ENCODE assay signal across 34 cellular contexts in the genomic region with DNA sequence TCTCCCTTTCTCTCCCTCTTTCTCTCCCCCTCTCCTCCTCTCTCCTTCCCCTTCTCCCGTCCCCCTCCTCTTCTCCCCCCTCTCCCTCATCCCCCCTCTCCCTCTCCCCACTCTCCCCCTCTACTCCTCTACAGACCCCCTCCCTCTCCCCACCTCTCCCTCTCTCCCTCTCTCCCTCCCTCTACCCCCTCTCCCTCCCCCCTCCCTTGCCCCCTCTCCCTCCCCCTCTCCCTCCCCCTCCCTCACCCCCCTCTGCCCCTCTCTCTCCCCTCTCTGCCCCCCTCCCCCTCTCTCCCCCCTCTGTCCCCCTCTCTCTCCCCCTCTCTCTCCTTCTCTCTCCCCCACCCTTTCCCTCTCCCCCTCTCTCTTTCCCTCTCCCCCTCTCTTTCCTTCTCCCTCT.
DNase-seq lines count a peak whose midpoint lies in the region; ATAC-seq, FAIRE-seq and TF ChIP-seq lines count a peak whose summit lies in the region.
"Had no signal": no experiment of that assay in that cellular context is flagged by ENCODE, and none has a peak within 500 bp of the region (broad histone marks: within the 10 kb centered on the region; RNA-seq: fewer than 3 reads in every experiment).

No MANE protein-coding gene starts in this region.

- peaks cover 7% of the 10 kb centered on the region for H3K4me1 Mint-ChIP-seq in stimulated activated naive CD8-positive, alpha-beta T cell treated with anti-CD3 and anti-CD28 coated beads, Interleukin-15, amount 100 ng/mL, for 72 hours
- H3K4me1 Mint-ChIP-seq in endodermal cell = peaks cover 9% of the 10 kb centered on the region
- H3K4me1 Mint-ChIP-seq: B cell; CD14-positive monocyte; CD4-positive, alpha-beta memory T cell; CD8-positive, alpha-beta memory T cell had no signal

- H3K79me2 ChIP-seq in HepG2 (ENCODE audit: insufficient read depth, low read length) = no peaks in the 10 kb centered on the region

- no peak overlapping the region for H3K4me2 ChIP-seq in HepG2 (ENCODE audit: low read depth, low read length)
- H3K4me2 ChIP-seq: A549; BLaER1; BLaER1 treated with 17β-estradiol and CSF1 and Interleukin-3, amounts not matched to agents 10 nM and 100 nM had no signal

- H3K4me1 ChIP-seq in HepG2 (ENCODE audit: insufficient read depth, low read length) (peaks cover 7% of the 10 kb centered on the region), right lobe of liver (no peaks in the 10 kb centered on the region), endodermal cell (ENCODE audit: control insufficient read depth, insufficient read depth, low read length) (peaks cover 3% of the 10 kb centered on the region)
- H3K4me1 ChIP-seq: A549 had no signal

- TF ChIP-seq EP300 in HepG2 (IDR thresholded peaks at IDR 0.05; ENCODE audit: low read depth in 2 of 2, low read length in 2 of 2) (no peak), HepG2 (CRISPR knock-in tag; IDR thresholded peaks at IDR 0.05; ENCODE audit: borderline replicate concordance) (no peak)

- CTCF ChIA-PET in HepG2 (lab: Yijun Ruan, JAX; ENCODE audit: low intra/inter-chr PET ratio, low total read pairs) = no interaction called here

- ATAC-seq in HepG2 (no peak), right lobe of liver (no peak)
- peak; percentile 41 for ATAC-seq in stimulated activated naive CD8-positive, alpha-beta T cell treated with anti-CD3 and anti-CD28 coated beads, Interleukin-15, amount 100 ng/mL, for 72 hours
- ATAC-seq in stimulated activated naive CD8-positive, alpha-beta T cell treated with anti-CD3 and anti-CD28 coated beads, Interleukin-15, Interleukin-2, amounts not matched to agents 100 U/mL and 50 U/mL, for 24 hours = no peak
- ATAC-seq: CD8-positive, alpha-beta T cell had no signal

- H3K36me3 ChIP-seq in HepG2 (replicated peaks in 1 of 2; ENCODE audit: control insufficient read depth in 1 of 2, insufficient read depth in 2 of 2, low read length in 2 of 2) (no peaks in the 10 kb centered on the region), right lobe of liver (no peaks in the 10 kb centered on the region), endodermal cell (ENCODE audit: control insufficient read depth, insufficient read depth, low read length) (no peaks in the 10 kb centered on the region)
- H3K36me3 ChIP-seq: BE2C; BLaER1; BLaER1 treated with 17β-estradiol and CSF1 and Interleukin-3, amounts not matched to agents 10 nM and 100 nM had no signal

- no peaks in the 10 kb centered on the region for H3K36me3 Mint-ChIP-seq in endodermal cell (ENCODE audit: low read depth)
- H3K36me3 Mint-ChIP-seq: CD14-positive monocyte; CD4-positive, alpha-beta memory T cell; CD4-positive, CD25-positive, alpha-beta regulatory T cell; CD8-positive, alpha-beta memory T cell; CD8-positive, alpha-beta T cell had no signal

- BruUV-seq in HepG2 (replicated peaks; lab: Mats Ljungman, UMichigan) = no TSS peak

- H3K27ac ChIP-seq in HepG2 (ENCODE audit: extremely low read length, insufficient read depth, low read length) (no peak overlapping the region), right lobe of liver (no peak overlapping the region), endodermal cell (ENCODE audit: low read depth, low read length) (no peak overlapping the region)
- H3K27ac ChIP-seq: 22Rv1; A549; BLaER1; BLaER1 treated with 17β-estradiol and CSF1 and Interleukin-3, amounts not matched to agents 10 nM and 100 nM; C4-2B had no signal

- no peak for DNase-seq in HepG2 (ENCODE audit: low spot score)
- no peak for DNase-seq in right lobe of liver
- DNase-seq in stimulated activated naive CD8-positive, alpha-beta T cell treated with anti-CD3 and anti-CD28 coated beads, Interleukin-15, amount 100 ng/mL, for 72 hours = no peak
- no peak for DNase-seq in stimulated activated naive CD8-positive, alpha-beta T cell treated with anti-CD3 and anti-CD28 coated beads, Interleukin-15, Interleukin-2, amounts not matched to agents 100 U/mL and 50 U/mL, for 24 hours
- peak; percentile 0 for DNase-seq in endodermal cell
- DNase-seq in NCI-H510A treated with DMSO at 0.1 percent for 48 hours (lab: John Stamatoyannopoulos, UW) = no peak
- DNase-seq: 8988T; ACHN; AML-193; BE2C; C1 segment of cervical spinal cord; Caco-2; Calu3; CD4-positive, alpha-beta memory T cell; CD4-positive, alpha-beta T cell; CD4-positive, CD25-positive, alpha-beta regulatory T cell; CD8-positive, alpha-beta memory T cell; CD8-positive, alpha-beta T cell; COR-L47; DMS 273 treated with DMSO at 0.1 percent for 48 hours; DMS153; DMS79; DMS79 treated with DMSO at 0.1 percent for 48 hours; DND-41; EL had no signal

- in situ Hi-C loops in HepG2 (cut with HindIII; ENCODE audit: extremely low pct_ligation_motif_present, low pct_unique_long_range_greater_than_20kb) = no loop called here

- no peak overlapping the region for H3K4me3 Mint-ChIP-seq in stimulated activated naive CD8-positive, alpha-beta T cell treated with anti-CD3 and anti-CD28 coated beads, Interleukin-15, amount 100 ng/mL, for 72 hours
- no peak overlapping the region for H3K4me3 Mint-ChIP-seq in endodermal cell
- H3K4me3 Mint-ChIP-seq: B cell; CD14-positive monocyte; CD4-positive, alpha-beta memory T cell; CD4-positive, alpha-beta T cell; CD4-positive, CD25-positive, alpha-beta regulatory T cell; CD8-positive, alpha-beta memory T cell; CD8-positive, alpha-beta T cell had no signal

- H3K9me3 ChIP-seq in HepG2 (ENCODE audit: low read length) = no peaks in the 10 kb centered on the region
- H3K9me3 ChIP-seq in right lobe of liver = no peaks in the 10 kb centered on the region
- no peaks in the 10 kb centered on the region for H3K9me3 ChIP-seq in endodermal cell (ENCODE audit: control insufficient read depth, low read length)
- H3K9me3 ChIP-seq: A549, BE2C, BLaER1, Caco-2 had no signal

- POLR2A ChIA-PET in HepG2 (lab: Yijun Ruan, JAX) = no interaction called here

- no peaks in the 10 kb centered on the region for H3K9me3 Mint-ChIP-seq in stimulated activated naive CD8-positive, alpha-beta T cell treated with anti-CD3 and anti-CD28 coated beads, Interleukin-15, amount 100 ng/mL, for 72 hours
- H3K9me3 Mint-ChIP-seq in endodermal cell = no peaks in the 10 kb centered on the region
- H3K9me3 Mint-ChIP-seq: CD4-positive, alpha-beta T cell; CD8-positive, alpha-beta memory T cell; CD8-positive, alpha-beta T cell had no signal

- no peak overlapping the region for H2AFZ ChIP-seq in HepG2 (ENCODE audit: low read length)

- H3K4me3 ChIP-seq in HepG2 (replicated peaks in 1 of 3; ENCODE audit: insufficient read depth in 1 of 3, low read depth in 2 of 3, low read length in 3 of 3) (no peak overlapping the region), right lobe of liver (no peak overlapping the region), endodermal cell (ENCODE audit: low read length) (no peak overlapping the region)
- H3K4me3 ChIP-seq: A549; BLaER1; BLaER1 treated with 17β-estradiol and CSF1 and Interleukin-3, amounts not matched to agents 10 nM and 100 nM had no signal

- H3K27me3 Mint-ChIP-seq in stimulated activated naive CD8-positive, alpha-beta T cell treated with anti-CD3 and anti-CD28 coated beads, Interleukin-15, amount 100 ng/mL, for 72 hours = peaks cover 18% of the 10 kb centered on the region
- H3K27me3 Mint-ChIP-seq in endodermal cell (ENCODE audit: insufficient read depth) = peaks cover 23% of the 10 kb centered on the region

- TF ChIP-seq RAD21 in HepG2 (CRISPR knock-in tag; IDR thresholded peaks at IDR 0.05) = no peak

- 3% methylated on average over 1 of the region's 1 CpG for WGBS in HepG2 (ENCODE audit: low lambda C conversion rate)
- 25% methylated on average over 1 of the region's 1 CpG for WGBS in right lobe of liver (ENCODE audit: insufficient coverage, low coverage, low lambda C conversion rate, missing lambda C conversion rate)
- WGBS in endodermal cell (ENCODE audit: insufficient coverage in 1 of 2, insufficient read length in 1 of 2), 2 experiments = no CpG with 5 or more reads among the region's 1 CpG

- intact Hi-C loops in HepG2 (cut with micrococcal nuclease; ENCODE audit: unreplicated experiment) = no loop called here
- intact Hi-C loops in right lobe of liver (cut with DNase I) = no loop called here

- no peak for TF ChIP-seq POLR2A in HepG2 (IDR thresholded peaks at IDR 0.05; ENCODE audit: insufficient read depth in 1 of 2, low read depth in 2 of 2, low read length in 2 of 2)
- TF ChIP-seq POLR2A in right lobe of liver (IDR thresholded peaks at IDR 0.05) = no peak

- no peak for FAIRE-seq in HepG2 (lab: Jason Lieb, UNC)
- FAIRE-seq: A204.1, D721Med had no signal

- no peak overlapping the region for H3K27ac Mint-ChIP-seq in stimulated activated naive CD8-positive, alpha-beta T cell treated with anti-CD3 and anti-CD28 coated beads, Interleukin-15, amount 100 ng/mL, for 72 hours
- H3K27ac Mint-ChIP-seq in endodermal cell = no peak overlapping the region
- H3K27ac Mint-ChIP-seq: B cell; CD14-positive monocyte; CD4-positive, alpha-beta T cell; CD4-positive, CD25-positive, alpha-beta regulatory T cell; CD8-positive, alpha-beta memory T cell; CD8-positive, alpha-beta T cell had no signal

- no peak overlapping the region for H3K9ac ChIP-seq in HepG2 (ENCODE audit: insufficient read depth, low read depth, low read length)
- H3K9ac ChIP-seq in endodermal cell (ENCODE audit: extremely low read depth, low read length, poor library complexity, severe bottlenecking) = no peak overlapping the region
- H3K9ac ChIP-seq: BLaER1; BLaER1 treated with 17β-estradiol and CSF1 and Interleukin-3, amounts not matched to agents 10 nM and 100 nM had no signal

- H3K27me3 ChIP-seq in HepG2 (ENCODE audit: control insufficient read depth in 1 of 2, insufficient read depth in 2 of 2, low read length in 2 of 2) (no peaks in the 10 kb centered on the region; a peak in 3 of 5 replicates), right lobe of liver (no peaks in the 10 kb centered on the region), endodermal cell (ENCODE audit: control insufficient read depth, insufficient read depth, low read length, poor library complexity, severe bottlenecking) (peaks cover 6% of the 10 kb centered on the region)
- H3K27me3 ChIP-seq: BE2C; BLaER1; BLaER1 treated with 17β-estradiol and CSF1 and Interleukin-3, amounts not matched to agents 10 nM and 100 nM had no signal

- H4K20me1 ChIP-seq in HepG2 (ENCODE audit: insufficient read depth, low read length) = no peaks in the 10 kb centered on the region
- H4K20me1 ChIP-seq: BLaER1; BLaER1 treated with 17β-estradiol and CSF1 and Interleukin-3, amounts not matched to agents 10 nM and 100 nM had no signal

- no peak for TF ChIP-seq CTCF in HepG2 (CRISPR knock-in tag; IDR thresholded peaks at IDR 0.05)
- TF ChIP-seq CTCF in right lobe of liver (IDR thresholded peaks at IDR 0.05) = no peak
- TF ChIP-seq CTCF in endodermal cell (conservative IDR thresholded peaks at IDR 0.05) = no peak

TF ChIP-seq in HepG2, 621 proteins besides CTCF, POLR2A, EP300 and RAD21 (continues in another document):
- no peak for TF ChIP-seq ZNF75D (CRISPR knock-in tag; IDR thresholded peaks at IDR 0.05; ENCODE audit: borderline replicate concordance)
